ENCODE assay signal across 21 cellular contexts in genomic region chr3:102125197-102125993, GRCh38.
A peak's percentile ranks its signal among the peaks of the same experiment; 100 is the strongest.
DNase-seq lines count a peak whose midpoint lies in the region; ATAC-seq and TF ChIP-seq lines count a peak whose summit lies in the region.
"Had no signal": no experiment of that assay in that cellular context is flagged by ENCODE, and none has a peak within 500 bp of the region (broad histone marks: within the 10 kb centered on the region; RNA-seq: fewer than 3 reads in every experiment).

No MANE protein-coding gene starts in this region.

- H3K27me3 ChIP-seq in right lobe of liver = no peaks in the 10 kb centered on the region
- H3K27me3 ChIP-seq in upper lobe of left lung = no peaks in the 10 kb centered on the region
- H3K27me3 ChIP-seq: SJSA1 had no signal

- TF ChIP-seq POLR2A in right lobe of liver (IDR thresholded peaks at IDR 0.05) (no peak), upper lobe of left lung (IDR thresholded peaks at IDR 0.05) (no peak)

- DNase-seq in Right ventricle myocardium inferior (ENCODE audit: missing footprints) (no peak), cardiac septum (ENCODE audit: low spot score) (no peak), fibroblast of the aortic adventitia (ENCODE audit: low read depth) (peak; percentile 45), right lobe of liver (no peak), NCI-H1092 treated with DMSO at 0.1 percent for 48 hours (lab: John Stamatoyannopoulos, UW) (no peak), germinal center (ENCODE audit: low spot score) (no peak), upper lobe of left lung (no peak)
- DNase-seq: activated gamma-delta T cell treated with Interleukin-2 at 50 U/mL for 16 hours; activated T-cell treated with anti-CD3 and anti-CD28 coated beads, Interleukin-2, amount 50 U/mL, for 1 hour; AML-193; CD4-positive, alpha-beta memory T cell; endodermal cell; MV-4-11; NCI-H2171; NCI-H510A treated with DMSO at 0.1 percent for 48 hours; stimulated activated CD4-positive, alpha-beta T cell treated with anti-CD3 and anti-CD28 coated beads, Interleukin-15, amount 100 ng/mL, for 24 hours had no signal

- H3K4me1 ChIP-seq in right lobe of liver = peaks cover 0 to 18% (median 4%) of the 10 kb centered on the region in 4 donors
- peaks cover 0 to 16% (median 11%) of the 10 kb centered on the region in 4 donors for H3K4me1 ChIP-seq in upper lobe of left lung

- no peak overlapping the region for H3K4me3 ChIP-seq in fibroblast of the aortic adventitia (ENCODE audit: low read depth, low read length)
- no peak overlapping the region for H3K4me3 ChIP-seq in right lobe of liver
- H3K4me3 ChIP-seq in upper lobe of left lung = no peak overlapping the region
- H3K4me3 ChIP-seq: SJSA1 had no signal

- no peaks in the 10 kb centered on the region for H3K36me3 ChIP-seq in right lobe of liver
- no peaks in the 10 kb centered on the region for H3K36me3 ChIP-seq in upper lobe of left lung
- H3K36me3 ChIP-seq: SJSA1 had no signal

- 20% methylated on average over 5 of the region's 5 CpGs for WGBS in right lobe of liver (ENCODE audit: insufficient coverage, low coverage, low lambda C conversion rate, missing lambda C conversion rate)
- 64 to 69% methylated on average over 5 of the region's 5 CpGs for WGBS in upper lobe of left lung, 2 donors

- H3K9me3 ChIP-seq in right lobe of liver (no peaks in the 10 kb centered on the region), upper lobe of left lung (peaks cover 0 to 17% (median 7%) of the 10 kb centered on the region in 4 donors)
- H3K9me3 ChIP-seq: SJSA1 had no signal

- intact Hi-C loops in Right ventricle myocardium inferior (cut with DNase I) (no loop called here), cardiac septum (cut with DNase I) (no loop called here), right lobe of liver (cut with DNase I) (no loop called here)

- H3K27ac ChIP-seq in right lobe of liver (peak overlapping the region; percentile 40 to 69 (median 68)), upper lobe of left lung (no peak overlapping the region)
- H3K27ac ChIP-seq: KMS-11, SJSA1 had no signal

- TF ChIP-seq EP300 in upper lobe of left lung (IDR thresholded peaks at IDR 0.05) = no peak

- ATAC-seq in Right ventricle myocardium inferior = peak; percentile 55
- ATAC-seq in right lobe of liver = peak; percentile 81 to 88 (median 84)
- no peak for ATAC-seq in HG02588 (IDR thresholded peaks at IDR 0.05; ENCODE audit: unreplicated experiment)
- ATAC-seq in upper lobe of left lung (ENCODE audit: low FRiP score in 2 of 2) = no peak
- ATAC-seq: natural killer cell treated with Interleukin-12 subunit alpha and Interleukin-12 subunit beta and Interleukin-15 and Interleukin-18, amount 100 ng/mL, for 72 hours; Panc1 had no signal

- TF ChIP-seq CTCF in fibroblast of the aortic adventitia (IDR thresholded peaks at IDR 0.05; ENCODE audit: insufficient read depth, low read length) = no peak
- TF ChIP-seq CTCF in right lobe of liver (IDR thresholded peaks at IDR 0.05) = no peak
- no peak for TF ChIP-seq CTCF in upper lobe of left lung (IDR thresholded peaks at IDR 0.05)

Comparison
In these comparisons a context has a peak if more than half of its experiments do, and no peak if none do; other contexts are left out.
1. ATAC-seq: peak in Right ventricle myocardium inferior (single experiment) and right lobe of liver (4 of 4); none in HG02588 (single experiment) and upper lobe of left lung (0 of 2).
2. H3K27ac ChIP-seq: peak in right lobe of liver (3 of 3); none in upper lobe of left lung (0 of 4).